9 cellular contexts compared by ENCODE assay signal in the genomic region with DNA sequence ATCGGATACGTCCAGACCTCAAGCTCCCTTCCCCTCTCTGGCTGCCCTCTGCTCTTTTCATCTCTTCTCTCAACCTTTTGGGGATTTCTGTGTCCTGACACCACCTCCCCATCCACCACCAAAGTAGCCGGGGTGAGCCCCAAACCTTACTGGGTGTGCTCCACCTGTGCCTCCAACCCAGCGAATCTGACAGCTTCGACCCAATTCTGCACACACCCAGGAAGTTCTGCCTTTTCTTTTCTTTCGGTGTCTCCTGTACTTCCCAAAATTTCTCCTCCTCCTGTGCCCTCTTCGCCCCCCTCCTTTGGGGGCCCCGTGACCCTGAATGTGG. TPM values are rescaled to one million over a fixed set of nuclear protein-coding genes. Genes with fewer than 3 reads are reported as not detected.
A peak's percentile ranks its signal among the peaks of the same experiment; 100 is the strongest.
DNase-seq lines count a peak whose midpoint lies in the region; ATAC-seq and TF ChIP-seq lines count a peak whose summit lies in the region.
"Had no signal": no experiment of that assay in that cellular context is flagged by ENCODE, and none has a peak within 500 bp of the region (broad histone marks: within the 10 kb centered on the region; RNA-seq: fewer than 3 reads in every experiment).

No MANE protein-coding gene starts in this region.

- H3K4me1 ChIP-seq in psoas muscle, result peaks cover 48% of the 10 kb centered on the region

- H3K9me3 ChIP-seq in psoas muscle, result no peaks in the 10 kb centered on the region

- ATAC-seq in psoas muscle, result no peak

- 22 to 33% (median 26%) methylated on average over 8 of the region's 8 CpGs for whole genome bisulfite sequencing in psoas muscle, 3 donors

- no peaks in the 10 kb centered on the region for H3K27me3 ChIP-seq in psoas muscle (ENCODE audit: insufficient read depth in 3 of 3, low read length in 2 of 3)

- intact Hi-C loops in psoas muscle (cut with DNase I), result loop anchor here (2.0 to 5.0 kb wide), 5 partner anchors 40 to 210 kb away; a partner anchor contains a TSS

- TF ChIP-seq CTCF in VCaP (conservative IDR thresholded peaks at IDR 0.05) (no peak), fibroblast of the aortic adventitia (IDR thresholded peaks at IDR 0.05; ENCODE audit: insufficient read depth, low read length) (no peak), psoas muscle (IDR thresholded peaks at IDR 0.05) (no peak)

- H3K27ac ChIP-seq in VCaP, result peak overlapping the region; percentile 91
- peak overlapping the region; percentile 100 for H3K27ac ChIP-seq in psoas muscle

- DNase-seq in fibroblast of the aortic adventitia (ENCODE audit: low read depth) (no peak), psoas muscle (no peak), Kasumi-1 (lab: John Stamatoyannopoulos, UW) (no peak), amniotic stem cell (lab: John Stamatoyannopoulos, UW) (no peak), NCI-H2171 treated with DMSO at 0.1 percent for 48 hours (lab: John Stamatoyannopoulos, UW) (no peak), nucleus accumbens (lab: John Stamatoyannopoulos, UW) (no peak)

- no peaks in the 10 kb centered on the region for H3K36me3 ChIP-seq in psoas muscle (ENCODE audit: insufficient read depth in 1 of 2, low read depth in 1 of 2)

- peak overlapping the region; percentile 77 for H3K4me3 ChIP-seq in GM08714 (ENCODE audit: low read length)
- peak overlapping the region; percentile 88 for H3K4me3 ChIP-seq in fibroblast of the aortic adventitia (ENCODE audit: low read depth, low read length)
- peak overlapping the region; percentile 98 for H3K4me3 ChIP-seq in psoas muscle

RNA-seq across cellular contexts. Expression of a gene that starts 0.6 kb away (rescaled TPM):
- total RNA-seq in fibroblast of the aortic adventitia (ENCODE audit: low replicate concordance), result 6.1 and 6.9 TPM in 2 replicates
- 1 to 10 TPM; 4.5 to 5.2 (median 5.1) TPM for total RNA-seq in psoas muscle
- 10 to 100 TPM in 1 of 3 donors, 1 to 10 TPM in 2; 2.9 to 13.2 (median 9.9) TPM for polyA plus RNA-seq in psoas muscle

RNA-seq across cellular contexts. Expression of a gene that starts 2.4 kb away (rescaled TPM):
- total RNA-seq in fibroblast of the aortic adventitia (ENCODE audit: low replicate concordance), result not detected in 2 replicates
- total RNA-seq in psoas muscle, result not detected
- polyA plus RNA-seq in psoas muscle, result not detected
- total RNA-seq: mesenteric fat pad had no signal

RNA-seq across cellular contexts. Expression of a gene that starts 16.2 kb away (rescaled TPM):
- total RNA-seq in fibroblast of the aortic adventitia (ENCODE audit: low replicate concordance) (0.72 TPM in 1 of 2 replicates, not detected in the other), psoas muscle (10 to 100 TPM; 12.2 to 20.7 (median 15.7) TPM)
- polyA plus RNA-seq in psoas muscle, result 10 to 100 TPM in 1 of 3 donors, 1 to 10 TPM in 2; 1.9 to 11.9 (median 2.4) TPM

RNA-seq across cellular contexts. Expression of a gene that starts 23.4 kb away (rescaled TPM):
- 17.4 and 17.7 TPM in 2 replicates for total RNA-seq in fibroblast of the aortic adventitia (ENCODE audit: low replicate concordance)
- total RNA-seq in psoas muscle, result 10 to 100 TPM; 24.0 to 53.8 (median 32.6) TPM
- 10 to 100 TPM; 20.7 to 38.7 (median 22.9) TPM for polyA plus RNA-seq in psoas muscle

RNA-seq across cellular contexts. Expression of a gene that starts 28.4 kb away (rescaled TPM):
- under 0.01 TPM in 1 of 2 replicates, not detected in the other for total RNA-seq in fibroblast of the aortic adventitia (ENCODE audit: low replicate concordance)
- under 1 TPM; 0.56 to 0.86 (median 0.78) TPM for total RNA-seq in psoas muscle
- polyA plus RNA-seq in psoas muscle, result 1 to 10 TPM in 1 of 3 donors, under 1 TPM in 2; 0.57 to 1.7 (median 0.98) TPM
